Comparison of ENCODE assay signal across 1 cellular context in genomic region chr6:167795321-167795811, GRCh38.
TF ChIP-seq lines count a peak whose summit lies in the region.

No MANE protein-coding gene starts in this region.

TF ChIP-seq in H1, 55 proteins besides CTCF, POLR2A, EP300 and RAD21 (continued from another document):
- no peak for TF ChIP-seq CREB1 (IDR thresholded peaks at IDR 0.05)
- no peak for TF ChIP-seq MAFK (IDR thresholded peaks at IDR 0.05; ENCODE audit: low read depth, low read length)
- TF ChIP-seq CBX5 (IDR thresholded peaks at IDR 0.05; ENCODE audit: low read depth, low read length) = no peak
- TF ChIP-seq HDAC2 (IDR thresholded peaks at IDR 0.05; ENCODE audit: borderline replicate concordance in 1 of 2, low read depth in 2 of 2, low read length in 2 of 2) = no peak
- no peak for TF ChIP-seq HDAC6 (IDR thresholded peaks at IDR 0.05; ENCODE audit: low read depth, low read length)
- no peak for TF ChIP-seq ZNF274 (IDR thresholded peaks at IDR 0.05; ENCODE audit: borderline replicate concordance, extremely low read depth, low read length)
- TF ChIP-seq SUZ12 (IDR thresholded peaks at IDR 0.05; ENCODE audit: low read length) = no peak
